In the genomic region with DNA sequence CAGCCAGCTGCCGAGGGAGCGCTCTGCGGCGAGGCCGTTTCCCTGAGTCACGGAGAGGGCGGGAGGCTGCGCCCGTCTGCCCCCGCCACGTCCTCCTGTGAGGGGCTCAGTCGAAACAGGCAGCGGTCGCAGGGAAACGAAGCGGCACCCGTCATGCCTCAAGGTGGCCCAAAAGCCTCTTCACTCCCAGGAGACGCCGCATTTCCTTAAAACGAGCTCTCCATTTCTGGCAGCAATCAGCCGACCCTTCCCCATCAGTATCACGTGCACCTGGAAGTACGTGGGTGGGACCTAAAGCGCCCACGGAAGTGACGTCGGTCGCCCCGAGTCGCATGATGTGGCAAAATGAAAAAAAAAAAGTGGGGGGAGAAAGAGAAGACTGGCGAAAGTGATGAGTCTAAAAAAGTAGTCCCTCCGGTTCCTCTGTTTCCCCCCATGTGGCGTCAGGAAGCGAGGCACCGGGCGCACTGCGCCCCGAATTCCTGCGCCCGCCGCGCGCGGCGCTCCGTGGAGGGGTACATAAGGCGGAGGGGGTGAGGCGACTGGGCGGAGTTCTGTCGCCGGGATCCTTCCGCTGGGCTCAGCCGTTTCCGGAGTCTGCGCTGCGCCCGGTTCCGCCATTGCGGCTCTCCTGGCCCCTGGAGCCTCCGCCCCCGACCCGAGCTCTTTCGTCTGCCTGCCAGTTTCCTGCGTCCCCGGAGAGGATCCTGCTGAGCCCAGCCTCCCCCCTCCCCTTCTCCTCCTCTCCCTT, we compare ENCODE assay signal across 8 cellular contexts. TPM values are rescaled to one million over a fixed set of nuclear protein-coding genes. Genes with fewer than 3 reads are reported as not detected.
DNase-seq lines count a peak whose midpoint lies in the region; ATAC-seq and TF ChIP-seq lines count a peak whose summit lies in the region.

A gene (plus strand): TSS at position 583 of the 751 bp plus-strand sequence. CDS start 237 bp downstream, outside the sequence.

- H3K36me3 ChIP-seq in trophoblast cell (ENCODE audit: control insufficient read depth in 1 of 2, insufficient read depth in 2 of 2, low read length in 2 of 2) (peaks cover 0 to 3% of the 10 kb centered on the region in 2 experiments), transverse colon (no peaks in the 10 kb centered on the region)

- H3K18ac ChIP-seq in trophoblast cell (ENCODE audit: low read length): peak within 1 kb of the TSS; percentile 100

- H2BK12ac ChIP-seq in trophoblast cell (ENCODE audit: low read length): peak within 1 kb of the TSS; percentile 69

- peaks cover 3% of the 10 kb centered on the region in 2 experiments for H3K4me1 ChIP-seq in trophoblast cell (ENCODE audit: control insufficient read depth in 1 of 2, insufficient read depth in 2 of 2, low read length in 2 of 2)
- H3K4me1 ChIP-seq in transverse colon: peaks cover 27 to 53% (median 39%) of the 10 kb centered on the region in 4 donors

- H4K12ac ChIP-seq in trophoblast cell (ENCODE audit: low read depth, low read length): peak within 1 kb of the TSS; percentile 100

- peak within 1 kb of the TSS; percentile 95 for H3K9ac ChIP-seq in trophoblast cell (ENCODE audit: low read length)

- H2AK5ac ChIP-seq in trophoblast cell (ENCODE audit: low read length): peak within 1 kb of the TSS; percentile 100

- H3K79me1 ChIP-seq in trophoblast cell (ENCODE audit: low read length): peaks cover 19% of the 10 kb centered on the region

- H3K23ac ChIP-seq in trophoblast cell (ENCODE audit: low read length): no peak within 1 kb of the TSS

- H3K27ac Mint-ChIP-seq in T-cell: peak within 1 kb of the TSS; percentile 99

- CTCF ChIA-PET in T-cell (lab: Charles Lee): interaction anchor here (0.5 to 1.3 kb wide), 6 partner anchors 12 to 272 kb away, joined by 3 to 4 read pairs (median 3); no protein-coding TSS in a partner anchor

- H3K4me2 ChIP-seq in trophoblast cell (ENCODE audit: low read length): peak within 1 kb of the TSS; percentile 84

- no peaks in the 10 kb centered on the region for H3K27me3 ChIP-seq in trophoblast cell (ENCODE audit: insufficient read depth, low read length)
- no peaks in the 10 kb centered on the region for H3K27me3 ChIP-seq in transverse colon

- H3K14ac ChIP-seq in trophoblast cell (ENCODE audit: low read length): peak within 1 kb of the TSS; percentile 100

- peak within 1 kb of the TSS; percentile 100 for H4K91ac ChIP-seq in trophoblast cell (ENCODE audit: low read depth, low read length)

- H3K4ac ChIP-seq in trophoblast cell (ENCODE audit: low read depth, low read length): peak within 1 kb of the TSS; percentile 100

- no peaks in the 10 kb centered on the region for H3K9me3 Mint-ChIP-seq in T-cell

- intact Hi-C loops in cardiac septum (cut with DNase I): loop anchor here (2.0 to 10.0 kb wide), 2 partner anchors 55 to 87 kb away; a partner anchor contains a TSS
- intact Hi-C loops in transverse colon (cut with DNase I; ENCODE audit: low total_unique reads): no loop called here

- peak within 1 kb of the TSS; percentile 100 for H2BK120ac ChIP-seq in trophoblast cell (ENCODE audit: insufficient read depth, low read length, poor library complexity)

- H3K79me2 ChIP-seq in trophoblast cell (ENCODE audit: control insufficient read depth, insufficient read depth, low read length, poor library complexity): peaks cover 22% of the 10 kb centered on the region

- TF ChIP-seq EP300 in transverse colon (IDR thresholded peaks at IDR 0.05; ENCODE audit: low read depth): peak; percentile 81

- peaks cover 45 to 59% (median 48%) of the 10 kb centered on the region in 3 donors for H3K4me1 Mint-ChIP-seq in T-cell

- H3K27ac ChIP-seq in adipose tissue (ENCODE audit: low read depth, low read length) (peak within 1 kb of the TSS; percentile 81), trophoblast cell (ENCODE audit: low read depth, low read length) (peak within 1 kb of the TSS; percentile 99), transverse colon (peak within 1 kb of the TSS; percentile 97 to 99 (median 98))

- 0 to 1% (median 0%) methylated on average over 64 to 65 of the region's 65 CpGs for WGBS in adipose tissue, 3 donors
- WGBS in trophoblast cell (ENCODE audit: extremely low coverage, insufficient coverage, insufficient read length): no CpG with 5 or more reads among the region's 65 CpGs
- WGBS in transverse colon (ENCODE audit: low coverage in 1 of 2), 2 donors: 1% methylated on average over 17 to 65 of the region's 65 CpGs

- peaks cover 6% of the 10 kb centered on the region for H3K36me3 Mint-ChIP-seq in T-cell

- DNase-seq in NCI-H1436 (lab: John Stamatoyannopoulos, UW) (peak; percentile 99), T-cell (peak; percentile 81 to 94 (median 89)), cardiac septum (ENCODE audit: low spot score) (peak; percentile 97), trophoblast cell (peak; percentile 93 to 94), transverse colon (peak; percentile 94)

- peak within 1 kb of the TSS; percentile 95 for H2AFZ ChIP-seq in trophoblast cell (ENCODE audit: insufficient read depth, low read length, poor library complexity)

- H3K4me3 Mint-ChIP-seq in T-cell: peak within 1 kb of the TSS; percentile 83 to 98 (median 97)

- in situ Hi-C loops in transverse colon (cut with MboI; ENCODE audit: low pct_ligation_motif_present in 1 of 4, low pct_unique_long_range_greater_than_20kb in 1 of 4, low sequenced_read_pairs in 3 of 4): no loop called here

- H3K9me3 ChIP-seq in trophoblast cell (ENCODE audit: insufficient read depth, low read depth, low read length) (no peaks in the 10 kb centered on the region), transverse colon (no peaks in the 10 kb centered on the region)

- peak within 1 kb of the TSS; percentile 100 for H2BK5ac ChIP-seq in trophoblast cell (ENCODE audit: low read depth, low read length, poor library complexity)

- TF ChIP-seq CTCF in GM12875 (IDR thresholded peaks at IDR 0.05; ENCODE audit: borderline replicate concordance, insufficient read depth, low read depth, low read length) (no peak), transverse colon (IDR thresholded peaks at IDR 0.05) (peak in 2 of 5 experiments; percentile 12 to 25)

- peak; percentile 83 for ATAC-seq in HG02798 (IDR thresholded peaks at IDR 0.05; ENCODE audit: poor library complexity, unreplicated experiment)
- ATAC-seq in T-cell (replicated peaks in 1 of 4): peak; percentile 86 to 90 (median 90)

- H3K4me3 ChIP-seq in GM12875 (ENCODE audit: low read depth, low read length) (peak within 1 kb of the TSS; percentile 79), trophoblast cell (ENCODE audit: low read depth, low read length) (peak within 1 kb of the TSS; percentile 99), transverse colon (peak within 1 kb of the TSS; percentile 64 to 95 (median 86))

- peak; percentile 92 for TF ChIP-seq POLR2A in transverse colon (IDR thresholded peaks at IDR 0.05)

- H4K8ac ChIP-seq in trophoblast cell (ENCODE audit: low read depth, low read length): peak within 1 kb of the TSS; percentile 98

- POLR2A ChIA-PET in T-cell (lab: Charles Lee): interaction anchor here in 1 of 2 donors (0.6 to 1.1 kb wide), 7 partner anchors 18 to 988 kb away, joined by 3 to 18 read pairs (median 4); a partner anchor contains a TSS

- no peaks in the 10 kb centered on the region for H3K27me3 Mint-ChIP-seq in T-cell

RNA-seq across cellular contexts. Expression of the gene that starts here (rescaled TPM):
- total RNA-seq in T-cell: 10 to 100 TPM; 70.3 to 98.7 (median 85.3) TPM
- 10 to 100 TPM; 30.8 to 69.4 (median 59.4) TPM for polyA plus RNA-seq in adipose tissue
- 204 TPM for total RNA-seq in cardiac septum
- 234 and 254 TPM in 2 replicates for polyA plus RNA-seq in trophoblast cell (2013)
- 100 to 1,000 TPM; 165 to 283 (median 242) TPM for total RNA-seq in transverse colon

Comparison
In these comparisons a context has a peak if more than half of its experiments do, and no peak if none do; other contexts are left out.
1. Peak in every context shown above with its lines: DNase-seq, ATAC-seq, H3K4me3 ChIP-seq and H3K27ac ChIP-seq.